ENCODE assay signal across 26 cellular contexts in the genomic region with DNA sequence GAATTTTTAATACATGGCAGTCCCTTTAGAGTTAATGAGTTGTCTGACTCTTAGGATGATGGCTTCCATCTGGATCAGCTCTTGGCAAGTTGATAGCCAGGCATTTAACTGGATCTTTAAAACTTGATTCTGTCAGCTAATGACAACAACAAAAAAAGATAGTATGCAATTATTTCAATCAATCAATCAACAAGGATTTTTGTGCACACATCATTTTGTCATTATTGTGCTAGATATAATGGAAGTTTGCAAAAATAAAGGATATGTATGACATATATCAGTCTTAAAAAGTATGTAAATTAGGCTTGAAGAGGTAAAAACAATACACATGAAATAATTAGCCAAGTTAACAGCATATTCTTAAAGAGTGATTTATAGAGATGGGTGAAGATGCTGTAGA.
"Had no signal": no experiment of that assay in that cellular context is flagged by ENCODE, and none has a peak within 500 bp of the region (broad histone marks: within the 10 kb centered on the region; RNA-seq: fewer than 3 reads in every experiment).

No MANE protein-coding gene starts in this region.

- H3K27me3 Mint-ChIP-seq: activated naive CD8-positive, alpha-beta T cell treated with anti-CD3 and anti-CD28 coated beads, Interleukin-2, amount 50 U/mL, for 24 hours; T-cell had no signal

- H3K4me3 ChIP-seq: cardiac muscle cell, SK-N-MC had no signal

- H3K27me3 ChIP-seq: brain microvascular endothelial cell, cardiac muscle cell had no signal

- DNase-seq: activated CD4-positive, alpha-beta T cell treated with anti-CD3 and anti-CD28 coated beads for 4 hours; activated CD8-positive, alpha-beta T cell treated with anti-CD3 and anti-CD28 coated beads, Interleukin-2, amount 10 ng/mL, durations not matched to agents 7 days and 5 days; activated effector memory CD4-positive, alpha-beta T cell treated with anti-CD3 and anti-CD28 coated beads, Interleukin-2, amount 50 U/mL, for 16 hours; activated naive CD4-positive, alpha-beta T cell treated with Interleukin-2 at 50 U/mL for 16 hours; activated naive CD8-positive, alpha-beta T cell treated with anti-CD3 and anti-CD28 coated beads, Interleukin-2, amount 50 U/mL, for 24 hours; activated T-cell treated with anti-CD3 and anti-CD28 coated beads, Interleukin-2, amount 50 U/mL, for 4 hours; amniotic stem cell; KBM-7; NCI-H1092; NCI-H1436; NCI-H1694 treated with DMSO at 0.1 percent for 48 hours; NCI-H2029 treated with DMSO at 0.1 percent for 48 hours; NCI-H2227 treated with DMSO at 0.1 percent for 48 hours; NCI-H526; NCI-H82; OCI-M1; RPMI8226; T-cell; WERI-Rb-1 had no signal

- H3K27ac Mint-ChIP-seq: activated CD8-positive, alpha-beta T cell treated with anti-CD3 and anti-CD28 coated beads, Interleukin-2, amount 10 ng/mL, durations not matched to agents 7 days and 5 days; activated naive CD4-positive, alpha-beta T cell treated with anti-CD3 and anti-CD28 coated beads, Interleukin-2, amount 50 U/mL, for 72 hours; activated naive CD8-positive, alpha-beta T cell treated with anti-CD3 and anti-CD28 coated beads, Interleukin-2, amount 50 U/mL, for 24 hours; T-cell had no signal

- ATAC-seq: activated CD4-positive, CD25-positive, alpha-beta regulatory T cell treated with anti-CD3 and anti-CD28 coated beads, Interleukin-2, amount 50 U/mL, for 24 hours; activated CD8-positive, alpha-beta T cell treated with anti-CD3 and anti-CD28 coated beads, Interleukin-2, amount 10 ng/mL, durations not matched to agents 7 days and 5 days; activated naive CD4-positive, alpha-beta T cell treated with anti-CD3 and anti-CD28 coated beads, Interleukin-2, amount 50 U/mL, for 72 hours; activated naive CD8-positive, alpha-beta T cell treated with anti-CD3 and anti-CD28 coated beads, Interleukin-2, amount 50 U/mL, for 24 hours; activated T-cell treated with anti-CD3 and anti-CD28 coated beads, Interleukin-2, amount 50 U/mL, for 4 hours; Panc1; Right ventricle myocardium inferior; T-cell had no signal

- H3K4me1 Mint-ChIP-seq: activated naive CD8-positive, alpha-beta T cell treated with anti-CD3 and anti-CD28 coated beads, Interleukin-2, amount 50 U/mL, for 24 hours; T-cell had no signal

- H3K36me3 ChIP-seq: brain microvascular endothelial cell, cardiac muscle cell, WERI-Rb-1 had no signal

- H3K36me3 Mint-ChIP-seq: activated naive CD4-positive, alpha-beta T cell treated with anti-CD3 and anti-CD28 coated beads, Interleukin-2, amount 50 U/mL, for 72 hours; T-cell had no signal

- H3K4me3 Mint-ChIP-seq: activated CD8-positive, alpha-beta T cell treated with anti-CD3 and anti-CD28 coated beads, Interleukin-2, amount 10 ng/mL, durations not matched to agents 7 days and 5 days; activated naive CD8-positive, alpha-beta T cell treated with anti-CD3 and anti-CD28 coated beads, Interleukin-2, amount 50 U/mL, for 24 hours; activated T-cell treated with anti-CD3 and anti-CD28 coated beads, Interleukin-2, amount 50 U/mL, for 4 hours; T-cell had no signal

- H3K27ac ChIP-seq: brain microvascular endothelial cell, cardiac muscle cell, SK-N-MC, WERI-Rb-1 had no signal
